Comparison of ENCODE assay signal across 26 cellular contexts in genomic region chr11:112451250-112451649, GRCh38.
"Had no signal": no experiment of that assay in that cellular context is flagged by ENCODE, and none has a peak within 500 bp of the region (broad histone marks: within the 10 kb centered on the region; RNA-seq: fewer than 3 reads in every experiment).

No MANE protein-coding gene starts in this region.

- H3K9me3 ChIP-seq: colonic mucosa, esophagus muscularis mucosa, esophagus squamous epithelium, gastrocnemius medialis, gastroesophageal sphincter had no signal

- H3K4me1 Mint-ChIP-seq: endodermal cell had no signal

- H3K79me2 ChIP-seq: hepatocyte had no signal

- H3K4me3 Mint-ChIP-seq: dendritic cell treated with granulocyte-macrophage colony-stimulating factor and Interleukin-4, amounts not matched to agents 40 ng/mL and 50 ng/mL, for 4 days; effector memory CD8-positive, alpha-beta T cell; endodermal cell had no signal

- H2AFZ ChIP-seq: hepatocyte had no signal

- H3K27me3 Mint-ChIP-seq: dendritic cell treated with granulocyte-macrophage colony-stimulating factor and Interleukin-4, amounts not matched to agents 40 ng/mL and 50 ng/mL, for 4 days had no signal

- H3K27ac Mint-ChIP-seq: dendritic cell treated with granulocyte-macrophage colony-stimulating factor and Interleukin-4, amounts not matched to agents 40 ng/mL and 50 ng/mL, for 4 days; effector memory CD8-positive, alpha-beta T cell; endodermal cell had no signal

- H3K27me3 ChIP-seq: colonic mucosa, dorsolateral prefrontal cortex, esophagus muscularis mucosa, esophagus squamous epithelium, gastrocnemius medialis, gastroesophageal sphincter, heart left ventricle, heart right ventricle, hepatocyte had no signal

- H3K4me1 ChIP-seq: colonic mucosa, esophagus muscularis mucosa, esophagus squamous epithelium, foreskin keratinocyte, gastrocnemius medialis, gastroesophageal sphincter, heart right ventricle had no signal

- H3K9me3 Mint-ChIP-seq: dendritic cell treated with granulocyte-macrophage colony-stimulating factor and Interleukin-4, amounts not matched to agents 40 ng/mL and 50 ng/mL, for 4 days; effector memory CD8-positive, alpha-beta T cell had no signal

- H3K36me3 ChIP-seq: colonic mucosa, esophagus muscularis mucosa, esophagus squamous epithelium, gastrocnemius medialis, gastroesophageal sphincter, heart left ventricle, heart right ventricle had no signal

- H3K4me3 ChIP-seq: colonic mucosa, coronary artery, dorsolateral prefrontal cortex, esophagus muscularis mucosa, esophagus squamous epithelium, gastrocnemius medialis, gastroesophageal sphincter, heart left ventricle, heart right ventricle, hepatocyte had no signal

- H3K4me2 ChIP-seq: hepatocyte had no signal

- ATAC-seq: effector memory CD8-positive, alpha-beta T cell; esophagus mucosa; foreskin keratinocyte; gastrocnemius medialis; gastroesophageal sphincter; heart left ventricle; heart right ventricle had no signal

- H3K27ac ChIP-seq: colonic mucosa, coronary artery, dorsolateral prefrontal cortex, epithelial cell of prostate, esophagus muscularis mucosa, esophagus squamous epithelium, foreskin keratinocyte, gastrocnemius medialis, gastroesophageal sphincter, heart left ventricle, heart right ventricle, hepatocyte had no signal

- DNase-seq: colonic mucosa; cortex of kidney; dermis blood vessel endothelial cell; dorsolateral prefrontal cortex; effector CD4-positive, alpha-beta T cell; effector CD8-positive, alpha-beta T cell; effector memory CD4-positive, alpha-beta T cell; effector memory CD8-positive, alpha-beta T cell; endodermal cell; erythroblast; esophagus squamous epithelium; foreskin fibroblast; foreskin keratinocyte; foreskin melanocyte; gastrocnemius medialis; glutamatergic neuron; head of caudate nucleus; heart left ventricle; heart right ventricle had no signal
